ENCODE assay signal across 9 cellular contexts in the genomic region with DNA sequence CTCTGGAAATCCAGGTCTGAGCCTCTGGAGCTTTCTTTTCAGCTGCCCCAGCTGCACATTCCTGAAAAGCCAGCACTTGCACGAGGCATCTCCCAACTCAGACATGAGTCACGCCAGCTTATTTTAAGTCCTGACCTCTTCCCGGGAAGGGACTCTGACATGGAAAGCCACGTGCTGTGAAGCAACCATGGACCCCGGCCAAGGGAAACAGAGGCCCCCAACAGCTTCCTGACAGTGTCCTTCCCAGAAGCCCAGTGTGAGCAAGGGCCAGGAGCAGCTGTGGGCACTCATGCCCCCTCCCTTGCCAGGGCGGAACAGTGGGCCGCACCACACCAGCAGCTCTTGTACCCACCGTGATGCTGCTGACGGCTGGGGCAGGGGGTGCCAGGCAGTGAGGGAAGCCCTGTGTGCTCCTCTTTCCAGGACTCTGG.
DNase-seq lines count a peak whose midpoint lies in the region; ATAC-seq, FAIRE-seq and TF ChIP-seq lines count a peak whose summit lies in the region.
"Had no signal": no experiment of that assay in that cellular context is flagged by ENCODE, and none has a peak within 500 bp of the region (broad histone marks: within the 10 kb centered on the region; RNA-seq: fewer than 3 reads in every experiment).

No MANE protein-coding gene starts in this region.

- no peak for ATAC-seq in GM18873 (IDR thresholded peaks at IDR 0.05; ENCODE audit: low FRiP score, unreplicated experiment)
- no peak for ATAC-seq in GM18861 (IDR thresholded peaks at IDR 0.05; ENCODE audit: unreplicated experiment)

- TF ChIP-seq POLR2A in GM12891 (IDR thresholded peaks at IDR 0.05; ENCODE audit: low read depth, low read length), result no peak

- FAIRE-seq in GM12891 (lab: Jason Lieb, UNC), result no peak

- TF ChIP-seq CTCF in AG09309 (IDR thresholded peaks at IDR 0.05; ENCODE audit: control insufficient read depth, insufficient read depth, low read depth, low read length, missing control alignments), result no peak

- DNase-seq in AG09309 (ENCODE audit: low read depth) (peak; percentile 95), SW480 (ENCODE audit: low spot score) (peak; percentile 54), foreskin melanocyte (peak; percentile 88), non-pigmented ciliary epithelial cell (ENCODE audit: low read depth) (peak; percentile 89), GM12891 (ENCODE audit: insufficient read length, low spot score) (no peak)
- no peak for DNase-seq in activated naive CD4-positive, alpha-beta T cell treated with anti-CD3 and anti-CD28 coated beads, Interleukin-2, amount 50 U/mL, for 16 hours

- no peak overlapping the region for H3K4me3 ChIP-seq in AG09309 (ENCODE audit: control insufficient read depth, low read depth, low read length)
- H3K4me3 ChIP-seq: BLaER1 treated with 17β-estradiol and CSF1 and Interleukin-3, amounts not matched to agents 10 nM and 100 nM had no signal

TF ChIP-seq in GM12891, 5 proteins besides CTCF, POLR2A, EP300 and RAD21:
- TF ChIP-seq TAF1 (IDR thresholded peaks at IDR 0.05; ENCODE audit: low read depth, low read length), result no peak
- no peak for TF ChIP-seq SPI1 (IDR thresholded peaks at IDR 0.05; ENCODE audit: low read depth, low read length)
- no peak for TF ChIP-seq POU2F2 (IDR thresholded peaks at IDR 0.05; ENCODE audit: low read depth, low read length)
- TF ChIP-seq PAX5 (IDR thresholded peaks at IDR 0.05; ENCODE audit: insufficient read depth, low read length, severe bottlenecking), result no peak
- TF ChIP-seq POLR2AphosphoS5 (IDR thresholded peaks at IDR 0.05; ENCODE audit: low read depth, low read length), result no peak

Comparison
In these comparisons a context has a peak if more than half of its experiments do, and no peak if none do; other contexts are left out.
1. DNase-seq: peak in AG09309 (single experiment), SW480 (single experiment), foreskin melanocyte (single experiment) and non-pigmented ciliary epithelial cell (single experiment); none in activated naive CD4-positive, alpha-beta T cell treated with anti-CD3 and anti-CD28 coated beads, Interleukin-2, amount 50 U/mL, for 16 hours (single experiment) and GM12891 (single experiment).